ENCODE assay signal across 14 cellular contexts in genomic region chr3:179760944-179761343, GRCh38.
DNase-seq lines count a peak whose midpoint lies in the region; ATAC-seq and TF ChIP-seq lines count a peak whose summit lies in the region.
"Had no signal": no experiment of that assay in that cellular context is flagged by ENCODE, and none has a peak within 500 bp of the region (broad histone marks: within the 10 kb centered on the region; RNA-seq: fewer than 3 reads in every experiment).

No MANE protein-coding gene starts in this region.

- H3K4me3 ChIP-seq in astrocyte of the cerebellum (ENCODE audit: low read depth, low read length), result no peak overlapping the region
- no peak overlapping the region for H3K4me3 ChIP-seq in Peyer's patch
- H3K4me3 ChIP-seq in coronary artery, result no peak overlapping the region
- H3K4me3 ChIP-seq: suprapubic skin had no signal

- no peaks in the 10 kb centered on the region for H3K27me3 ChIP-seq in Peyer's patch
- H3K27me3 ChIP-seq: suprapubic skin had no signal

- H3K4me1 ChIP-seq in Peyer's patch, result no peaks in the 10 kb centered on the region
- H3K4me1 ChIP-seq: suprapubic skin had no signal

- H3K27ac Mint-ChIP-seq in chondrocyte (ENCODE audit: unreplicated experiment), result no peak overlapping the region
- H3K27ac Mint-ChIP-seq: activated T-helper 2 cell treated with anti-CD3 and anti-CD28 coated beads, Interferon-gamma antibody, Interleukin-2, Interleukin-4, amounts not matched to agents 10 μg/mL and 5 μg/mL and 100 μg/mL, durations not matched to agents 14 hours and 24 hours and 36 hours; CD4-positive, alpha-beta memory T cell; mesothelial cell of epicardium; WTC11 had no signal

- H3K27me3 Mint-ChIP-seq in chondrocyte (ENCODE audit: low read depth), result no peaks in the 10 kb centered on the region
- H3K27me3 Mint-ChIP-seq: CD4-positive, alpha-beta memory T cell had no signal

- TF ChIP-seq POLR2A in Peyer's patch (IDR thresholded peaks at IDR 0.05), result no peak

- no peak for TF ChIP-seq CTCF in astrocyte of the cerebellum (IDR thresholded peaks at IDR 0.05; ENCODE audit: low read depth, low read length, missing control alignments)
- TF ChIP-seq CTCF in Peyer's patch (IDR thresholded peaks at IDR 0.05), result no peak
- TF ChIP-seq CTCF in coronary artery (IDR thresholded peaks at IDR 0.05), result no peak
- no peak for TF ChIP-seq CTCF in chondrocyte (IDR thresholded peaks at IDR 0.05)

- no peaks in the 10 kb centered on the region for H3K9me3 ChIP-seq in Peyer's patch
- H3K9me3 ChIP-seq: suprapubic skin had no signal

- H3K4me3 Mint-ChIP-seq in chondrocyte (ENCODE audit: unreplicated experiment), result no peak overlapping the region
- H3K4me3 Mint-ChIP-seq: CD4-positive, alpha-beta memory T cell; mesothelial cell of epicardium; WTC11 had no signal

- H3K36me3 ChIP-seq in Peyer's patch, result peaks cover 0 to 5% (median 0%) of the 10 kb centered on the region in 3 donors

- H3K4me1 Mint-ChIP-seq in chondrocyte (ENCODE audit: low read depth), result no peaks in the 10 kb centered on the region
- H3K4me1 Mint-ChIP-seq: CD4-positive, alpha-beta memory T cell; WTC11 had no signal

- H3K27ac ChIP-seq in Peyer's patch (no peak overlapping the region), coronary artery (no peak overlapping the region)
- H3K27ac ChIP-seq: suprapubic skin had no signal

- in situ Hi-C loops in astrocyte of the cerebellum (cut with HindIII; ENCODE audit: low sequenced_read_pairs), result no loop called here

- peaks cover 15% of the 10 kb centered on the region for H3K36me3 Mint-ChIP-seq in chondrocyte (ENCODE audit: low read depth)

- H3K9me3 Mint-ChIP-seq in chondrocyte (ENCODE audit: low read depth), result no peaks in the 10 kb centered on the region
- H3K9me3 Mint-ChIP-seq: activated T-helper 2 cell treated with anti-CD3 and anti-CD28 coated beads, Interferon-gamma antibody, Interleukin-2, Interleukin-4, amounts not matched to agents 10 μg/mL and 5 μg/mL and 100 μg/mL, durations not matched to agents 14 hours and 24 hours and 36 hours; CD4-positive, alpha-beta memory T cell; WTC11 had no signal

- peak; percentile 80 for DNase-seq in COLO829 (ENCODE audit: low spot score)
- peak; percentile 63 for DNase-seq in M059J (ENCODE audit: low read depth)
- peak; percentile 19 for DNase-seq in astrocyte of the cerebellum (ENCODE audit: low read depth)
- DNase-seq in islet precursor cell, result peak; percentile 76
- no peak for DNase-seq in Peyer's patch
- no peak for DNase-seq in coronary artery (ENCODE audit: low spot score)
- DNase-seq in chondrocyte (ENCODE audit: low spot score), result no peak
- DNase-seq: CD4-positive, alpha-beta memory T cell; NCI-H1436 had no signal

- ATAC-seq in HG02759 (IDR thresholded peaks at IDR 0.05; ENCODE audit: unreplicated experiment), result no peak
- ATAC-seq: WTC11 had no signal

Comparison
In these comparisons a context has a peak if more than half of its experiments do, and no peak if none do; other contexts are left out.
1. DNase-seq: peak in COLO829 (single experiment), M059J (single experiment), astrocyte of the cerebellum (single experiment) and islet precursor cell (single experiment); none in Peyer's patch (0 of 3), coronary artery (single experiment) and chondrocyte (single experiment).